Comparison of ENCODE assay signal across 17 cellular contexts in the genomic region with DNA sequence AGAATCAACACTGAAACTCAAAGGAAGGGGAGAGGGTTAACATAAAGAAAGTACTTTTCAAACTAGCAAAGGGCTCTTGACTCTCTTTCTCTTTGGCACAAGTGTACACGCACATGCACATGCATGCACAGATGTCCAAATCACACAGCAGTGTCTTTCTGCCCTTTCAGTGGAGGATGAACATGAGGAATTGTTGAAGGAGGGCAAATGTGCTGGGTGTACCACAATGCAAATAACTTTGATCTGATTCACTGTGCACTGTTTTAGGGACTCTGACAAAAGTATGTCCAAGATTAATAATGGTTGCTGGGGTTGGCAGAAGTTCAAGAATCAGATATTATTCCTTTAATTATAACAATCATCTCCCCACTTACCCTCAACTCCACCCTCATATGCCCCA.
DNase-seq lines count a peak whose midpoint lies in the region; TF ChIP-seq lines count a peak whose summit lies in the region.
"Had no signal": no experiment of that assay in that cellular context is flagged by ENCODE, and none has a peak within 500 bp of the region (broad histone marks: within the 10 kb centered on the region; RNA-seq: fewer than 3 reads in every experiment).

No MANE protein-coding gene starts in this region.

- no peak overlapping the region for H3K23ac ChIP-seq in neuronal stem cell (ENCODE audit: low read depth, low read length, poor library complexity)

- H3K9ac ChIP-seq in endodermal cell (ENCODE audit: extremely low read depth, low read length, poor library complexity, severe bottlenecking) (no peak overlapping the region), neuronal stem cell (ENCODE audit: low read depth, low read length, poor library complexity) (no peak overlapping the region)
- H3K9ac ChIP-seq: BLaER1 had no signal

- WGBS in endodermal cell (ENCODE audit: insufficient coverage in 1 of 2, insufficient read length in 1 of 2), 2 experiments = 100% methylated on average over 1 of the region's 1 CpG; no CpG with 5 or more reads in 1 of the 2 experiments
- no CpG with 5 or more reads among the region's 1 CpG for WGBS in neuronal stem cell (ENCODE audit: extremely low coverage in 2 of 2, insufficient read length in 2 of 2, insufficient replicate concordance in 1 of 2), 2 donors

- no peak for TF ChIP-seq CTCF in endodermal cell (conservative IDR thresholded peaks at IDR 0.05)

- no peaks in the 10 kb centered on the region for H3K9me3 Mint-ChIP-seq in endodermal cell
- H3K9me3 Mint-ChIP-seq: CD14-positive monocyte; CD4-positive, alpha-beta memory T cell had no signal

- peak overlapping the region; percentile 55 for H3K27ac Mint-ChIP-seq in endodermal cell
- H3K27ac Mint-ChIP-seq: CD14-positive monocyte; CD4-positive, alpha-beta memory T cell had no signal

- no peak overlapping the region for H4K91ac ChIP-seq in neuronal stem cell (ENCODE audit: low read depth, low read length, poor library complexity)

- H2BK120ac ChIP-seq in neuronal stem cell (ENCODE audit: low read depth, low read length) = no peak overlapping the region

- no peak overlapping the region for H3K14ac ChIP-seq in neuronal stem cell (ENCODE audit: low read length)

- H2BK15ac ChIP-seq in neuronal stem cell (ENCODE audit: low read length) = no peak overlapping the region

- H3K4me3 Mint-ChIP-seq in endodermal cell = no peak overlapping the region
- H3K4me3 Mint-ChIP-seq: CD14-positive monocyte; CD4-positive, alpha-beta memory T cell had no signal

- H3K4me1 Mint-ChIP-seq in endodermal cell = peaks cover 49% of the 10 kb centered on the region
- H3K4me1 Mint-ChIP-seq: CD4-positive, alpha-beta memory T cell had no signal

- H2AK5ac ChIP-seq in neuronal stem cell (ENCODE audit: low read depth, low read length) = no peak overlapping the region

- H3K36me3 Mint-ChIP-seq in endodermal cell (ENCODE audit: low read depth) = peaks cover 77% of the 10 kb centered on the region
- H3K36me3 Mint-ChIP-seq: CD14-positive monocyte; CD4-positive, alpha-beta memory T cell had no signal

- peaks cover 75% of the 10 kb centered on the region for H3K36me3 ChIP-seq in endodermal cell (ENCODE audit: control insufficient read depth, insufficient read depth, low read length)
- H3K36me3 ChIP-seq in neuronal stem cell (replicated peaks in 1 of 2; ENCODE audit: control insufficient read depth in 2 of 2, insufficient read depth in 2 of 2, low read length in 2 of 2) = peaks cover 0 to 32% of the 10 kb centered on the region in 2 donors
- H3K36me3 ChIP-seq: BLaER1 had no signal

- no peaks in the 10 kb centered on the region for H3K27me3 Mint-ChIP-seq in endodermal cell (ENCODE audit: insufficient read depth)

- no peak overlapping the region for H2BK5ac ChIP-seq in neuronal stem cell (ENCODE audit: low read length)

- H3K4me1 ChIP-seq in endodermal cell (ENCODE audit: control insufficient read depth, insufficient read depth, low read length) (no peaks in the 10 kb centered on the region), neuronal stem cell (ENCODE audit: control insufficient read depth in 2 of 2, insufficient read depth in 1 of 2, low read depth in 1 of 2, low read length in 2 of 2) (peaks cover 0 to 7% of the 10 kb centered on the region in 2 donors)
- H3K4me1 ChIP-seq: A549, BLaER1 had no signal

- DNase-seq in AG20443 (ENCODE audit: low spot score) (peak; percentile 9), M059J (ENCODE audit: low read depth) (peak; percentile 40), endodermal cell (no peak), myocyte (ENCODE audit: low read depth) (peak; percentile 1), NCI-H774 (lab: John Stamatoyannopoulos, UW) (no peak), KG1 (lab: John Stamatoyannopoulos, UW) (no peak), NCI-H187 (lab: John Stamatoyannopoulos, UW) (no peak), neuronal stem cell (ENCODE audit: low spot score) (no peak)
- DNase-seq: CD4-positive, alpha-beta memory T cell; DMS153; DMS79; GDM1; HCEC 1CT had no signal

- H2AFZ ChIP-seq in neuronal stem cell (ENCODE audit: low read length) = no peak overlapping the region

- no peak overlapping the region for H3K18ac ChIP-seq in neuronal stem cell (ENCODE audit: low read length)

- H2BK12ac ChIP-seq in neuronal stem cell (ENCODE audit: low read length) = no peak overlapping the region

- H3K79me1 ChIP-seq in neuronal stem cell (ENCODE audit: low read depth, low read length) = no peaks in the 10 kb centered on the region

- H3K27ac ChIP-seq in endodermal cell (ENCODE audit: low read depth, low read length) (no peak overlapping the region), neuronal stem cell (replicated peaks; ENCODE audit: low read length) (no peak overlapping the region)
- H3K27ac ChIP-seq: 22Rv1, A549, BLaER1 had no signal

- no peak overlapping the region for H3K4ac ChIP-seq in neuronal stem cell (ENCODE audit: low read length)

- no peak overlapping the region for H3K4me2 ChIP-seq in neuronal stem cell (ENCODE audit: insufficient read depth, low read length, poor library complexity, severe bottlenecking)
- H3K4me2 ChIP-seq: A549, BLaER1 had no signal

- H3K27me3 ChIP-seq in endodermal cell (ENCODE audit: control insufficient read depth, insufficient read depth, low read length, poor library complexity, severe bottlenecking) (no peaks in the 10 kb centered on the region), neuronal stem cell (ENCODE audit: control insufficient read depth in 3 of 3, insufficient read depth in 3 of 3, low read depth in 1 of 3, low read length in 3 of 3) (no peaks in the 10 kb centered on the region)

- H3K9me3 ChIP-seq in endodermal cell (ENCODE audit: control insufficient read depth, low read length) (no peaks in the 10 kb centered on the region), neuronal stem cell (replicated peaks in 1 of 2; ENCODE audit: control insufficient read depth in 2 of 2, insufficient read depth in 1 of 2, low read depth in 1 of 2, low read length in 2 of 2) (no peaks in the 10 kb centered on the region)
- H3K9me3 ChIP-seq: A549, BLaER1 had no signal

- no peak overlapping the region for H4K8ac ChIP-seq in neuronal stem cell (ENCODE audit: low read depth, low read length)

- H3K4me3 ChIP-seq in endodermal cell (ENCODE audit: low read length) (no peak overlapping the region), neuronal stem cell (ENCODE audit: low read length in 2 of 2) (no peak overlapping the region)
- H3K4me3 ChIP-seq: A549, BLaER1 had no signal

Comparison
In these comparisons a context has a peak if more than half of its experiments do, and no peak if none do; other contexts are left out.
1. DNase-seq: peak in AG20443 (single experiment), M059J (single experiment) and myocyte (single experiment); none in endodermal cell (single experiment), NCI-H774 (single experiment), KG1 (single experiment), NCI-H187 (0 of 2) and neuronal stem cell (single experiment).